Comparison of ENCODE assay signal across 1 cellular context in genomic region chr6:117477988-117478852, GRCh38.
TF ChIP-seq lines count a peak whose summit lies in the region.

No MANE protein-coding gene starts in this region.

TF ChIP-seq in H1, 55 proteins besides CTCF, POLR2A, EP300 and RAD21 (continued from another document):
- no peak for TF ChIP-seq RBBP5 (IDR thresholded peaks at IDR 0.05; ENCODE audit: borderline replicate concordance, low read depth, low read length)
- no peak for TF ChIP-seq SUZ12 (IDR thresholded peaks at IDR 0.05; ENCODE audit: low read length)
- TF ChIP-seq GTF2F1 (IDR thresholded peaks at IDR 0.05; ENCODE audit: borderline replicate concordance, low read depth, low read length): no peak
- TF ChIP-seq CHD7 (IDR thresholded peaks at IDR 0.05; ENCODE audit: insufficient replicate concordance, low read length): no peak
- no peak for TF ChIP-seq ZNF274 (IDR thresholded peaks at IDR 0.05; ENCODE audit: borderline replicate concordance, extremely low read depth, low read length)
- no peak for TF ChIP-seq CHD2 (IDR thresholded peaks at IDR 0.05; ENCODE audit: low read length)
- no peak for TF ChIP-seq MAX (IDR thresholded peaks at IDR 0.05)
- no peak for TF ChIP-seq SRF (IDR thresholded peaks at IDR 0.05; ENCODE audit: low read depth, low read length)
- no peak for TF ChIP-seq RXRA (IDR thresholded peaks at IDR 0.05; ENCODE audit: insufficient read depth, low read depth, low read length)
- TF ChIP-seq SIN3A (conservative IDR thresholded peaks at IDR 0.05 in 1 of 2, IDR thresholded peaks at IDR 0.05 in 1 of 2; ENCODE audit: low read depth in 1 of 2, low read length in 2 of 2): no peak
- no peak for TF ChIP-seq SAP30 (IDR thresholded peaks at IDR 0.05; ENCODE audit: insufficient read depth, insufficient replicate concordance, low read length)
- TF ChIP-seq CBX8 (IDR thresholded peaks at IDR 0.05; ENCODE audit: borderline replicate concordance, low read depth, low read length): no peak
- TF ChIP-seq SIRT6 (IDR thresholded peaks at IDR 0.05; ENCODE audit: low read length): no peak
- no peak for TF ChIP-seq POU5F1 (IDR thresholded peaks at IDR 0.05; ENCODE audit: low read depth, low read length)
- no peak for TF ChIP-seq E2F6 (IDR thresholded peaks at IDR 0.05)
- TF ChIP-seq BRCA1 (IDR thresholded peaks at IDR 0.05; ENCODE audit: low read depth, low read length): no peak
- no peak for TF ChIP-seq TEAD4 (IDR thresholded peaks at IDR 0.05; ENCODE audit: low read depth, low read length)
